In genomic region chr1:156102634-156103511, GRCh38 we compare ENCODE assay signal across 9 cellular contexts. TPM values are rescaled to one million over a fixed set of nuclear protein-coding genes. Genes with fewer than 3 reads are reported as not detected.
DNase-seq lines count a peak whose midpoint lies in the region; ATAC-seq, FAIRE-seq and TF ChIP-seq lines count a peak whose summit lies in the region.
"Had no signal": no experiment of that assay in that cellular context is flagged by ENCODE, and none has a peak within 500 bp of the region (broad histone marks: within the 10 kb centered on the region; RNA-seq: fewer than 3 reads in every experiment).

No MANE protein-coding gene starts in this region.

- H3K79me2 ChIP-seq in ACC112 (ENCODE audit: control insufficient read depth, insufficient read depth, low read length, unreplicated experiment) (peaks cover 6% of the 10 kb centered on the region), GM23338 (replicated peaks; ENCODE audit: insufficient read depth) (no peaks in the 10 kb centered on the region)

- H2AFZ ChIP-seq in ACC112 (ENCODE audit: low read length, unreplicated experiment) (no peak overlapping the region), GM23338 (no peak overlapping the region)

- H3K27ac Mint-ChIP-seq in IgD-negative memory B cell (peak overlapping the region; percentile 67 to 100 (median 99)), chondrocyte (ENCODE audit: unreplicated experiment) (peak overlapping the region; percentile 100), GM23338 (no peak overlapping the region; the same call in 1 of the 2 replicates)

- H3K27ac ChIP-seq in ACC112 (ENCODE audit: low read depth, low read length) (peak overlapping the region; percentile 99), muscle layer of colon (ENCODE audit: low read depth, low read length) (peak overlapping the region; percentile 99), GM23338 (ENCODE audit: low read depth) (no peak overlapping the region)

- TF ChIP-seq CTCF in chondrocyte (IDR thresholded peaks at IDR 0.05) (no peak), GM23338 (conservative IDR thresholded peaks at IDR 0.05; ENCODE audit: low read depth in 2 of 2) (no peak)

- no peak for TF ChIP-seq POLR2A in GM12892 (IDR thresholded peaks at IDR 0.05; ENCODE audit: low read depth, low read length)

- no peaks in the 10 kb centered on the region for H3K27me3 Mint-ChIP-seq in IgD-negative memory B cell
- H3K27me3 Mint-ChIP-seq in chondrocyte (ENCODE audit: low read depth): no peaks in the 10 kb centered on the region
- H3K27me3 Mint-ChIP-seq in GM23338 (ENCODE audit: insufficient read depth, low read depth, poor library complexity): peaks cover 35% of the 10 kb centered on the region

- H3K4me3 Mint-ChIP-seq in IgD-negative memory B cell (peak overlapping the region in 1 of 4 donors; percentile 52), chondrocyte (ENCODE audit: unreplicated experiment) (peak overlapping the region; percentile 6), GM23338 (no peak overlapping the region; the same call in 2 of the 3 replicates)

- peaks cover 66% of the 10 kb centered on the region for H3K4me1 ChIP-seq in ACC112 (ENCODE audit: control insufficient read depth, insufficient read depth, low read length, unreplicated experiment)
- H3K4me1 ChIP-seq in muscle layer of colon (ENCODE audit: insufficient read depth, low read length): peaks cover 60% of the 10 kb centered on the region
- H3K4me1 ChIP-seq in GM23338 (ENCODE audit: insufficient read depth): peaks cover 29% of the 10 kb centered on the region

- no peaks in the 10 kb centered on the region for H3K9me3 Mint-ChIP-seq in IgD-negative memory B cell
- no peaks in the 10 kb centered on the region for H3K9me3 Mint-ChIP-seq in chondrocyte (ENCODE audit: low read depth)
- H3K9me3 Mint-ChIP-seq in GM23338: no peaks in the 10 kb centered on the region; the same call in 2 of the 3 replicates

- peaks cover 26% of the 10 kb centered on the region for H3F3A ChIP-seq in GM23338 (replicated peaks; ENCODE audit: low read depth)

- peaks cover 5% of the 10 kb centered on the region; the same call in 1 of the 2 replicates for H4K20me1 ChIP-seq in GM23338 (replicated peaks; ENCODE audit: insufficient read depth)

- H3K36me3 ChIP-seq in ACC112 (ENCODE audit: insufficient read depth, low read length) (no peaks in the 10 kb centered on the region), muscle layer of colon (ENCODE audit: insufficient read depth, low read length) (no peaks in the 10 kb centered on the region), GM23338 (ENCODE audit: insufficient read depth) (no peaks in the 10 kb centered on the region)

- no peak for FAIRE-seq in GM12892 (lab: Jason Lieb, UNC)

- H3K9me2 ChIP-seq in GM23338 (ENCODE audit: insufficient read depth): no peaks in the 10 kb centered on the region

- H3K4me3 ChIP-seq in ACC112 (ENCODE audit: low read depth, low read length): peak overlapping the region; percentile 67; the same call in 1 of the 2 replicates
- peak overlapping the region; percentile 12 to 36 for H3K4me3 ChIP-seq in muscle layer of colon (ENCODE audit: low read depth in 1 of 2, low read length in 2 of 2)
- no peak overlapping the region for H3K4me3 ChIP-seq in GM23338

- H3K4me1 Mint-ChIP-seq in IgD-negative memory B cell (peaks cover 19 to 41% (median 28%) of the 10 kb centered on the region in 3 donors), chondrocyte (ENCODE audit: low read depth) (peaks cover 74% of the 10 kb centered on the region), GM23338 (peaks cover 57% of the 10 kb centered on the region)

- H3K9ac ChIP-seq in muscle layer of colon (ENCODE audit: low read length): peak overlapping the region; percentile 84

- ATAC-seq in GM18498 (IDR thresholded peaks at IDR 0.05; ENCODE audit: unreplicated experiment): no peak
- ATAC-seq in GM23338: no peak

- no peak overlapping the region for H3K4me2 ChIP-seq in GM23338

- DNase-seq in chondrocyte (ENCODE audit: low spot score) (no peak), GM12892 (ENCODE audit: insufficient read length) (no peak), GM23338 (ENCODE audit: low spot score) (no peak)
- no peak for DNase-seq in effector CD8-positive, alpha-beta T cell (lab: John Stamatoyannopoulos, UW)
- DNase-seq: kidney glomerular epithelial cell had no signal

- H3K27me3 ChIP-seq in ACC112 (ENCODE audit: insufficient read depth, low read length) (no peaks in the 10 kb centered on the region), muscle layer of colon (ENCODE audit: control insufficient read depth in 1 of 2, insufficient read depth in 2 of 2, low read length in 2 of 2) (no peaks in the 10 kb centered on the region), GM23338 (ENCODE audit: insufficient read depth) (no peaks in the 10 kb centered on the region)

- no peaks in the 10 kb centered on the region for H3K9me3 ChIP-seq in muscle layer of colon (ENCODE audit: low read length)

- H3K36me3 Mint-ChIP-seq in IgD-negative memory B cell (no peaks in the 10 kb centered on the region), chondrocyte (ENCODE audit: low read depth) (no peaks in the 10 kb centered on the region), GM23338 (ENCODE audit: low read depth) (no peaks in the 10 kb centered on the region; the same call in 2 of the 3 replicates)

TF ChIP-seq in GM23338, 12 proteins besides CTCF, POLR2A, EP300 and RAD21:
- TF ChIP-seq POLR2AphosphoS5 (IDR thresholded peaks at IDR 0.05; ENCODE audit: low read depth): no peak

RNA-seq across cellular contexts. Expression of gene LMNA, which starts 11.6 kb away (rescaled TPM):
- polyA plus RNA-seq in IgD-negative memory B cell: 5.7 TPM
- total RNA-seq in chondrocyte: 641 to 675 TPM (median 641 TPM) in 3 replicates
- 109 TPM for polyA plus RNA-seq in GM12892 (2012; ENCODE audit: missing spikeins)
- total RNA-seq in GM23338 (2014; rRNA removed; shearing (Covaris generic)): 56.3 and 68.9 TPM in 2 replicates
- polyA plus RNA-seq in GM23338 (2016; fragmentation: Nextera tagmentation; extraction: Ambion mirVana): 35.5 and 38.9 TPM in 2 replicates

RNA-seq across cellular contexts. Expression of gene MEX3A, which starts 20.6 kb away (rescaled TPM):
- 0.05 TPM for polyA plus RNA-seq in IgD-negative memory B cell
- total RNA-seq in chondrocyte: 11.7 to 12.7 TPM (median 12.0 TPM) in 3 replicates
- 2.3 TPM for polyA plus RNA-seq in GM12892 (2012; ENCODE audit: missing spikeins)
- total RNA-seq in GM23338 (2014; rRNA removed; shearing (Covaris generic)): 31.5 and 38.1 TPM in 2 replicates
- polyA plus RNA-seq in GM23338 (2016; fragmentation: Nextera tagmentation; extraction: Ambion mirVana): 18.5 and 19.7 TPM in 2 replicates

RNA-seq across cellular contexts. Expression of gene RAB25, which starts 41.9 kb away (rescaled TPM):
- polyA plus RNA-seq in IgD-negative memory B cell (2.9 TPM), GM23338 (2016; fragmentation: Nextera tagmentation; extraction: Ambion mirVana) (42.7 and 47.3 TPM in 2 replicates)
- not detected in 3 replicates for total RNA-seq in chondrocyte
- polyA plus RNA-seq in GM12892 (2012; ENCODE audit: missing spikeins): not detected
- total RNA-seq in GM23338 (2014; rRNA removed; shearing (Covaris generic)): 21.3 and 30.0 TPM in 2 replicates

RNA-seq across cellular contexts. Expression of gene LAMTOR2, which starts 48.3 kb away (rescaled TPM):
- polyA plus RNA-seq in IgD-negative memory B cell: 159 TPM
- 55.0 to 58.8 TPM (median 56.6 TPM) in 3 replicates for total RNA-seq in chondrocyte
- 69.0 TPM for polyA plus RNA-seq in GM12892 (2012; ENCODE audit: missing spikeins)
- 35.2 and 67.3 TPM in 2 replicates for total RNA-seq in GM23338 (2014; rRNA removed; shearing (Covaris generic))
- 108 and 113 TPM in 2 replicates for polyA plus RNA-seq in GM23338 (2016; fragmentation: Nextera tagmentation; extraction: Ambion mirVana)

RNA-seq across cellular contexts. Expression of gene UBQLN4, which starts 49.3 kb away (rescaled TPM):
- polyA plus RNA-seq in IgD-negative memory B cell (7.6 TPM), GM23338 (2016; fragmentation: Nextera tagmentation; extraction: Ambion mirVana) (10.0 and 11.2 TPM in 2 replicates)
- total RNA-seq in chondrocyte: 29.3 to 32.9 TPM (median 30.2 TPM) in 3 replicates
- 17.7 TPM for polyA plus RNA-seq in GM12892 (2012; ENCODE audit: missing spikeins)
- total RNA-seq in GM23338 (2014; rRNA removed; shearing (Covaris generic)): 28.4 and 30.5 TPM in 2 replicates

Comparison
In these comparisons a context has a peak if more than half of its experiments do, and no peak if none do; other contexts are left out.
1. RNA of gene RAB25, which starts 41.9 kb away (total RNA-seq): 21.3 to 30.0 TPM in GM23338; not detected in chondrocyte; every median in the first group is over 10 times any median in the second.